8 cellular contexts compared by ENCODE assay signal in genomic region chr6:3356056-3356823, GRCh38.
DNase-seq lines count a peak whose midpoint lies in the region; ATAC-seq and TF ChIP-seq lines count a peak whose summit lies in the region.

No MANE protein-coding gene starts in this region.

- peaks cover 6% of the 10 kb centered on the region for H3K4me1 Mint-ChIP-seq in activated T-helper 17 cell treated with anti-CD3 and anti-CD28 coated beads, Interleukin-2, amount 50 U/mL, for 72 hours

- no peaks in the 10 kb centered on the region for H3K9me3 Mint-ChIP-seq in activated T-helper 17 cell treated with anti-CD3 and anti-CD28 coated beads, Interleukin-2, amount 50 U/mL, for 72 hours

- no peaks in the 10 kb centered on the region for H3K27me3 Mint-ChIP-seq in activated T-helper 17 cell treated with anti-CD3 and anti-CD28 coated beads, Interleukin-2, amount 50 U/mL, for 72 hours

- H3K9me3 ChIP-seq in PC-3 (ENCODE audit: low read length) (no peaks in the 10 kb centered on the region), testis (no peaks in the 10 kb centered on the region)

- CTCF ChIA-PET in PC-3 (lab: Charles Lee) = no interaction called here

- peak overlapping the region; percentile 66 for H2AFZ ChIP-seq in PC-3 (ENCODE audit: low read length)

- DNase-seq in C1 segment of cervical spinal cord (lab: John Stamatoyannopoulos, UW) = peak in 12 of 14 donors; percentile 44 to 94 (median 72)
- peak; percentile 57 for DNase-seq in PC-3
- DNase-seq in foreskin fibroblast = peak; percentile 42 to 72
- DNase-seq in nucleus accumbens (lab: John Stamatoyannopoulos, UW) = peak in 51 of 56 donors; percentile 27 to 80 (median 58)
- DNase-seq in testis = peak; percentile 83

- H3K79me2 ChIP-seq in PC-3 (ENCODE audit: low read length) = no peaks in the 10 kb centered on the region

- H3K36me3 ChIP-seq in PC-3 (ENCODE audit: low read depth, low read length) = no peaks in the 10 kb centered on the region
- no peaks in the 10 kb centered on the region for H3K36me3 ChIP-seq in testis (ENCODE audit: low read depth, missing control alignments)

- BruUV-seq in PC-3 (replicated peaks; lab: Mats Ljungman, UMichigan) = TSS peak; percentile 88

- H3K36me3 Mint-ChIP-seq in activated T-helper 17 cell treated with anti-CD3 and anti-CD28 coated beads, Interleukin-2, amount 50 U/mL, for 72 hours (ENCODE audit: low read depth) = no peaks in the 10 kb centered on the region

- 6 to 7% methylated on average over 18 of the region's 24 CpGs for WGBS in testis, 2 donors

- TF ChIP-seq POLR2A in testis (IDR thresholded peaks at IDR 0.05) = no peak

- peak overlapping the region; percentile 60 for H3K4me3 ChIP-seq in PC-3 (ENCODE audit: low read length)
- peak overlapping the region; percentile 44 to 52 for H3K4me3 ChIP-seq in foreskin fibroblast (ENCODE audit: low read depth in 1 of 2, low read length in 2 of 2)
- peak overlapping the region in 1 of 2 donors; percentile 32 for H3K4me3 ChIP-seq in testis

- peak overlapping the region; percentile 75 for H3K27ac ChIP-seq in PC-3 (ENCODE audit: low read length)
- peak overlapping the region; percentile 67 to 90 for H3K27ac ChIP-seq in testis

- H3K27ac Mint-ChIP-seq in activated T-helper 17 cell treated with anti-CD3 and anti-CD28 coated beads, Interleukin-2, amount 50 U/mL, for 72 hours = peak overlapping the region; percentile 75

- no peak for TF ChIP-seq CTCF in PC-3 (conservative IDR thresholded peaks at IDR 0.05; ENCODE audit: low read depth, low read length)
- no peak for TF ChIP-seq CTCF in foreskin fibroblast (IDR thresholded peaks at IDR 0.05; ENCODE audit: low read depth, low read length)
- no peak for TF ChIP-seq CTCF in testis (IDR thresholded peaks at IDR 0.05)

- H3K4me1 ChIP-seq in PC-3 (ENCODE audit: insufficient read depth, low read length) = peaks cover 23% of the 10 kb centered on the region
- H3K4me1 ChIP-seq in testis = peaks cover 17% of the 10 kb centered on the region

- H3K27me3 ChIP-seq in PC-3 (ENCODE audit: low read length) (no peaks in the 10 kb centered on the region), testis (no peaks in the 10 kb centered on the region)

- no peaks in the 10 kb centered on the region for H3F3A ChIP-seq in PC-3 (ENCODE audit: low read length, unreplicated experiment)

- POLR2A ChIA-PET in PC-3 (lab: Charles Lee; ENCODE audit: unreplicated experiment) = no interaction called here

- H4K20me1 ChIP-seq in PC-3 (ENCODE audit: low read length) = no peaks in the 10 kb centered on the region

- intact Hi-C loops in PC-3 (cut with micrococcal nuclease) = loop anchor here (2.0 to 5.0 kb wide), 2 partner anchors 27 to 101 kb away; partner anchors contain the start of gene SLC22A23
- intact Hi-C loops in testis (cut with DNase I; ENCODE audit: low total_unique reads) = no loop called here

- peak; percentile 95 for ATAC-seq in GM19351 (IDR thresholded peaks at IDR 0.05; ENCODE audit: unreplicated experiment)
- peak; percentile 79 for ATAC-seq in HG03521 (IDR thresholded peaks at IDR 0.05; ENCODE audit: unreplicated experiment)
- ATAC-seq in PC-3 = peak; percentile 57
- ATAC-seq in activated T-helper 17 cell treated with anti-CD3 and anti-CD28 coated beads, Interleukin-2, amount 50 U/mL, for 72 hours (replicated peaks) = peak; percentile 76

- peak overlapping the region; percentile 81 for H3K4me2 ChIP-seq in PC-3 (ENCODE audit: low read length)

- peak overlapping the region; percentile 69 for H3K9ac ChIP-seq in PC-3 (ENCODE audit: low read length)

- H3K4me3 Mint-ChIP-seq in activated T-helper 17 cell treated with anti-CD3 and anti-CD28 coated beads, Interleukin-2, amount 50 U/mL, for 72 hours = peak overlapping the region; percentile 73

- H3K9me2 ChIP-seq in PC-3 (replicated peaks; ENCODE audit: low read length) = no peaks in the 10 kb centered on the region
